26 cellular contexts compared by ENCODE assay signal in the genomic region with DNA sequence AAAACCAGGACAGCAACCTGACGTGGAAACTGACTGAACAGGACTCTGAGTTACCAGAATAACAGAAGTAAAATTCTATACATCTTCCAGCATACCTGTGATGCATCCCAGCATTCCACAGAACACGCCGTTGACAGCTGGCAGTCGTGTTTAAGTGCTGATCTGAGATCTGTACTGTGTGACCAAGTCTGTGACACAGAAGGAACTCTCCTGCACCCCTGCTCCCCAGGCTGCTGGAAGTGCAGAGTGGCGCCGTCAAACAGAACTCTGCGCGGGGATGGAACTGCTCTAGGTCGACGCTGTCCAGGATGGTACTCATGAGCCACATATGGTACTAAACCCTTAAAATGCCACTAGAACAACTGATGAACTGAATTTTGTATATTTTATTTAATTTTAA. TPM values are rescaled to one million over a fixed set of nuclear protein-coding genes. Genes with fewer than 3 reads are reported as not detected.
DNase-seq lines count a peak whose midpoint lies in the region; TF ChIP-seq lines count a peak whose summit lies in the region.
"Had no signal": no experiment of that assay in that cellular context is flagged by ENCODE, and none has a peak within 500 bp of the region (broad histone marks: within the 10 kb centered on the region; RNA-seq: fewer than 3 reads in every experiment).

No MANE protein-coding gene starts in this region.

- TF ChIP-seq CTCF in esophagus squamous epithelium (IDR thresholded peaks at IDR 0.05) (no peak), nephron progenitor cell (IDR thresholded peaks at IDR 0.05) (no peak), stomach (IDR thresholded peaks at IDR 0.05) (no peak)

- H3K36me3 Mint-ChIP-seq in nephron progenitor cell (ENCODE audit: low read depth): peaks cover 15% of the 10 kb centered on the region

- peaks cover 39% of the 10 kb centered on the region for H3K4me1 Mint-ChIP-seq in nephron progenitor cell
- H3K4me1 Mint-ChIP-seq: brain had no signal

- H3K27me3 Mint-ChIP-seq in nephron progenitor cell (ENCODE audit: low read depth, poor library complexity): peaks cover 10% of the 10 kb centered on the region
- H3K27me3 Mint-ChIP-seq: activated CD4-positive, alpha-beta memory T cell treated with anti-CD3 and anti-CD28 coated beads for 36 hours; memory B cell; progenitor cell of endocrine pancreas had no signal

- TF ChIP-seq POLR2A in esophagus squamous epithelium (IDR thresholded peaks at IDR 0.05) (no peak), stomach (IDR thresholded peaks at IDR 0.05) (no peak)

- H3K9me3 Mint-ChIP-seq in nephron progenitor cell: no peaks in the 10 kb centered on the region
- H3K9me3 Mint-ChIP-seq: activated CD4-positive, alpha-beta memory T cell treated with anti-CD3 and anti-CD28 coated beads for 36 hours; activated T-cell treated with anti-CD3 and anti-CD28 coated beads, Interleukin-2, amount 50 U/mL, for 72 hours; brain; memory B cell had no signal

- H3K9me3 ChIP-seq in KOPT-K1 (ENCODE audit: insufficient read depth, low read length, poor library complexity, severe bottlenecking) (no peaks in the 10 kb centered on the region), esophagus squamous epithelium (no peaks in the 10 kb centered on the region), stomach (no peaks in the 10 kb centered on the region)
- H3K9me3 ChIP-seq: upper lobe of right lung had no signal

- H3K4me3 Mint-ChIP-seq in nephron progenitor cell: no peak overlapping the region
- H3K4me3 Mint-ChIP-seq: activated CD4-positive, alpha-beta memory T cell treated with anti-CD3 and anti-CD28 coated beads for 36 hours; activated T-cell treated with anti-CD3 and anti-CD28 coated beads, Interleukin-2, amount 50 U/mL, for 72 hours; brain; memory B cell had no signal

- H3K27ac ChIP-seq in KOPT-K1 (ENCODE audit: low read depth, low read length, poor library complexity, severe bottlenecking) (peak overlapping the region; percentile 86), esophagus squamous epithelium (peak overlapping the region; percentile 59 to 93 (median 80)), stomach (peak overlapping the region in 4 of 5 donors; percentile 14 to 78 (median 76))

- intact Hi-C loops in esophagus squamous epithelium (cut with DNase I): no loop called here
- intact Hi-C loops in stomach (cut with DNase I; ENCODE audit: low total_unique reads): no loop called here

- H3K4me1 ChIP-seq in esophagus squamous epithelium: peaks cover 0 to 25% (median 18%) of the 10 kb centered on the region in 3 donors
- peaks cover 0 to 38% (median 14%) of the 10 kb centered on the region in 4 donors for H3K4me1 ChIP-seq in stomach

- H3K36me3 ChIP-seq in KOPT-K1 (ENCODE audit: insufficient read depth, low read length) (peaks cover 34% of the 10 kb centered on the region), esophagus squamous epithelium (peaks cover 0 to 15% (median 0%) of the 10 kb centered on the region in 3 donors), stomach (peaks cover 0 to 15% (median 12%) of the 10 kb centered on the region in 4 donors)

- H3K27ac Mint-ChIP-seq in nephron progenitor cell: peak overlapping the region; percentile 64
- H3K27ac Mint-ChIP-seq: activated CD4-positive, alpha-beta memory T cell treated with anti-CD3 and anti-CD28 coated beads for 36 hours; activated T-cell treated with anti-CD3 and anti-CD28 coated beads, Interleukin-2, amount 50 U/mL, for 72 hours; memory B cell; progenitor cell of endocrine pancreas had no signal

- H3K27me3 ChIP-seq in esophagus squamous epithelium: no peaks in the 10 kb centered on the region
- no peaks in the 10 kb centered on the region for H3K27me3 ChIP-seq in stomach
- H3K27me3 ChIP-seq: upper lobe of right lung had no signal

- WGBS in esophagus squamous epithelium, 2 donors: 93% methylated on average over 10 of the region's 10 CpGs
- WGBS in stomach, 5 donors: 89 to 94% (median 92%) methylated on average over 10 of the region's 10 CpGs

- no peak overlapping the region for H3K4me3 ChIP-seq in esophagus squamous epithelium
- no peak overlapping the region for H3K4me3 ChIP-seq in stomach
- H3K4me3 ChIP-seq: upper lobe of right lung had no signal

- DNase-seq in esophagus squamous epithelium (lab: John Stamatoyannopoulos, UW) (no peak), nephron progenitor cell (no peak), stomach (no peak), T-helper 1 cell (no peak), DMS 273 treated with DMSO at 0.1 percent for 48 hours (lab: John Stamatoyannopoulos, UW) (no peak)
- no peak for DNase-seq in activated naive CD4-positive, alpha-beta T cell treated with anti-CD3 and anti-CD28 coated beads, Interleukin-2, amount 50 U/mL, for 16 hours
- DNase-seq in stimulated activated CD4-positive, alpha-beta T cell treated with anti-CD3 and anti-CD28 coated beads, Interleukin-2, amount 100 ng/mL, for 48 hours: no peak
- DNase-seq: activated CD4-positive, alpha-beta memory T cell treated with anti-CD3 and anti-CD28 coated beads for 36 hours; activated CD4-positive, CD25-positive, alpha-beta regulatory T cell treated with anti-CD3 and anti-CD28 coated beads, Interleukin-2, amount 50 U/mL, for 72 hours; activated T-cell treated with anti-CD3 and anti-CD28 coated beads, Interleukin-2, amount 50 U/mL, for 72 hours; DND-41; GF-D8; KG1; MM.1S; NCI-H1105 treated with DMSO at 0.1 percent for 48 hours; NCI-H187 treated with DMSO at 0.1 percent for 48 hours; NCI-H2171 treated with DMSO at 0.1 percent for 48 hours; NCI-H510A; RPMI8226; stimulated activated CD4-positive, alpha-beta T cell treated with anti-CD3 and anti-CD28 coated beads, Interleukin-4, amount 100 ng/mL, for 4 hours; T-helper 2 cell; upper lobe of right lung had no signal

- no peak for TF ChIP-seq EP300 in stomach (IDR thresholded peaks at IDR 0.05)

RNA-seq across cellular contexts. Expression of gene ITGAE, which starts 0.8 kb away (rescaled TPM):
- total RNA-seq in esophagus squamous epithelium (10 to 100 TPM in 3 of 4 donors, 1 to 10 TPM in 1; 5.7 to 40.5 (median 26.9) TPM), stomach (10 to 100 TPM in 3 of 5 donors, 1 to 10 TPM in 2; 4.5 to 39.4 (median 13.6) TPM)
- polyA plus RNA-seq in stomach: 10 to 100 TPM; 36.9 to 66.8 (median 55.9) TPM

RNA-seq across cellular contexts. Expression of gene NCBP3, which starts 44.3 kb away (rescaled TPM):
- total RNA-seq in esophagus squamous epithelium (10 to 100 TPM; 12.1 to 26.1 (median 17.1) TPM), stomach (10 to 100 TPM in 4 of 5 donors, 1 to 10 TPM in 1; 7.6 to 40.6 (median 28.1) TPM)
- polyA plus RNA-seq in stomach: 10 to 100 TPM in 2 of 3 donors, 1 to 10 TPM in 1; 8.6 to 31.0 (median 19.1) TPM
